In the genomic region with DNA sequence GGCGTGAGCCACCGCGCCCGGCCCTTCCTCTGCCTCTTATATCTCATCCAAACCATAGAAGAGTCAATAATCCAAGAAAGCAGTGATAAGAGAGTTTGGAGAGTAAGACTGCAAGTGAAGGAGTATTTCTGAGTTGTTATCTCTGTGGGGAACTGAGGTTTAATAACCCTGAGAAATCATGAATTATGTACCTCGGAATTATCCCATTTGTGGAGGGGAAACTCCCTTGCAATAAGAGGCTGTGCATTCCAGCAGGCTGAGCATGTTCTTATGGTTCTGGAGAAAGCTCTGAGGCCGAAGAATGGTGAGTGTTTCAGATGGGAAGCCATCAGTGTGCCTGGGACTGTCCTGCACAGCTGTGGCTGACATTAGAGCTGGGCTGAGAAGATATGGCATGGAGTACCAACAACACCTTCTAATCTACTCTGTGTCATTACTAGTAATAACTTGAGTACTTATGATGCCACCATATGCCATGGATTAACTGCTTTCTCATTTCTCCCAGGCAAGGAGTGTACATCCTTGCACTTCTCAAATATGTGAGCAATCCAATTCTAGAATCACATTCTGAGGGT, we compare ENCODE assay signal across 30 cellular contexts. TPM values are rescaled to one million over a fixed set of nuclear protein-coding genes. Genes with fewer than 3 reads are reported as not detected.
"Had no signal": no experiment of that assay in that cellular context is flagged by ENCODE, and none has a peak within 500 bp of the region (broad histone marks: within the 10 kb centered on the region; RNA-seq: fewer than 3 reads in every experiment).

No MANE protein-coding gene starts in this region.

- H3K27ac ChIP-seq: heart left ventricle, left lung, lower lobe of right lung, right lobe of liver, skin epidermis, uterus, VCaP had no signal

- ATAC-seq: activated CD4-positive, CD25-positive, alpha-beta regulatory T cell treated with anti-CD3 and anti-CD28 coated beads, Interleukin-2, amount 50 U/mL, for 24 hours; effector memory CD8-positive, alpha-beta T cell; heart left ventricle; left lung; lower lobe of right lung; mucosa of descending colon; natural killer cell treated with Interleukin-12 subunit alpha and Interleukin-12 subunit beta and Interleukin-15 and Interleukin-18, amount 100 ng/mL, for 72 hours; right lobe of liver; stimulated activated effector memory CD8-positive, alpha-beta T cell treated with anti-CD3 and anti-CD28 coated beads, Interleukin-12 subunit alpha, Interleukin-12 subunit beta, amount 100 ng/mL, for 72 hours had no signal

- H3K36me3 ChIP-seq: heart left ventricle, left lung, lower lobe of right lung, right lobe of liver, uterus had no signal

- H3K9me3 ChIP-seq: left lung, lower lobe of right lung, mucosa of descending colon, right lobe of liver, uterus had no signal

- H3K4me3 ChIP-seq: heart left ventricle, left lung, lower lobe of right lung, mucosa of descending colon, right lobe of liver, skin epidermis, uterus had no signal

- FAIRE-seq: islet of Langerhans, TTC549 had no signal

- DNase-seq: activated CD4-positive, alpha-beta T cell treated with anti-CD3 and anti-CD28 coated beads for 48 hours; activated CD4-positive, alpha-beta T cell treated with anti-CD3 and anti-CD28 coated beads, Interleukin-2, amount 50 U/mL, for 48 hours; activated CD8-positive, alpha-beta memory T cell treated with anti-CD3 and anti-CD28 coated beads for 24 hours; activated effector memory CD4-positive, alpha-beta T cell treated with Interleukin-2 at 50 U/mL for 16 hours; activated naive CD4-positive, alpha-beta T cell treated with anti-CD3 and anti-CD28 coated beads for 36 hours; activated naive CD8-positive, alpha-beta T cell treated with anti-CD3 and anti-CD28 coated beads, Interleukin-2, amount 10 ng/mL, durations not matched to agents 7 days and 5 days; amniotic stem cell; caudate nucleus; cortex of kidney; effector memory CD8-positive, alpha-beta T cell; foreskin fibroblast; heart left ventricle; left lung; lower lobe of right lung; mesendoderm; mucosa of descending colon; right lobe of liver; stimulated activated CD4-positive, alpha-beta T cell treated with anti-CD3 and anti-CD28 coated beads, Interleukin-12 subunit alpha, Interleukin-12 subunit beta, amount 100 ng/mL, for 4 hours; stimulated activated CD4-positive, alpha-beta T cell treated with anti-CD3 and anti-CD28 coated beads, Interleukin-4, amount 100 ng/mL, for 24 hours; T-helper 9 cell; uterus had no signal

- H3K4me1 ChIP-seq: heart left ventricle, left lung, lower lobe of right lung, right lobe of liver, uterus had no signal

- H3K27me3 ChIP-seq: heart left ventricle, left lung, right lobe of liver, uterus had no signal

RNA-seq across cellular contexts. Expression of a gene that starts 31.4 kb away (rescaled TPM):
- total RNA-seq: activated naive CD4-positive, alpha-beta T cell treated with anti-CD3 and anti-CD28 coated beads for 36 hours; chondrocyte; lower lobe of right lung; natural killer cell treated with Interleukin-12 subunit alpha and Interleukin-12 subunit beta and Interleukin-15 and Interleukin-18, amount 100 ng/mL, for 72 hours; progenitor cell of endocrine pancreas had no signal

RNA-seq across cellular contexts. Expression of a gene that starts 52.7 kb away (rescaled TPM):
- total RNA-seq: chondrocyte, progenitor cell of endocrine pancreas had no signal
